8 cellular contexts compared by ENCODE assay signal in the genomic region with DNA sequence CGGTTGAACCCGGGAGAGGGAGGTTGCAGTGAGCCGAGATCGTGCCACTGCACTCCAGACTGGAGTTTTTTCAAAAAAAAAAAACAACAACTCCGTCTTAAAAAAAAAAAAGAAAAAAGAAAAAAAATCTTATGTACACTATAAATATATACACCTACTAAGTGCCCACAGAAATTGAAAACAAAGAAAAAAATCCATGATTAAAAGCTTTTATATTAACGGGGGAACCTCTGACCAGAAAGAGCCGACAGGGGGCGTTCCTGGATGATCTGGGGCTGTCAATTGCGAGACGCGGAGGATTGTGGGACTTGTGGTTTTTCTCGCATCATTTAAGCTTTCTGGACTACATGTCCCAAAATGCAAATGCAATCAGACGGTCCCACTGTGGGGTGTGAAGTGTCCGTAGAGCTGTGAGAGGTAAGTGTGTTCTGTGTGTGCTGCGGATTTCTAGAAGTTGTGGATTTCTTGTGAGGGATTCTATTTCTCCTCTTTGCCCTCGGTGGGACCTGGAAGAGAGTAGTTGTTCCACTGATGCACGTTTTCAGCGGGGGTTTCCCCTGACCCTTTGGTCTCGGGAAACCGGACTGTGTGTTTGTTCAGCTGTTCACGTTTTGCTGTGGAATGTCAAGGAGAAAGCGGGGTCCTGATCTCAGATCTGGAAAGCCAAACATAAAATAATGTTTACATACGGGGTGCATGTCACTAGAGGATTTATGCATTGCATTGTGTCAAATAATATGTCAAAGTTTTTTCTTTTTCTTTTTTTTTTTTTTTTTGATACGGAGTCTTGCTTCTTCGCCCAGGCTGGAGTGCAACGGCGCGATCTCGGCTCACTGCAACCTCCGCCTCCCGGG. TPM values are rescaled to one million over a fixed set of nuclear protein-coding genes. Genes with fewer than 3 reads are reported as not detected.
DNase-seq lines count a peak whose midpoint lies in the region; TF ChIP-seq lines count a peak whose summit lies in the region.

A gene with protein sequence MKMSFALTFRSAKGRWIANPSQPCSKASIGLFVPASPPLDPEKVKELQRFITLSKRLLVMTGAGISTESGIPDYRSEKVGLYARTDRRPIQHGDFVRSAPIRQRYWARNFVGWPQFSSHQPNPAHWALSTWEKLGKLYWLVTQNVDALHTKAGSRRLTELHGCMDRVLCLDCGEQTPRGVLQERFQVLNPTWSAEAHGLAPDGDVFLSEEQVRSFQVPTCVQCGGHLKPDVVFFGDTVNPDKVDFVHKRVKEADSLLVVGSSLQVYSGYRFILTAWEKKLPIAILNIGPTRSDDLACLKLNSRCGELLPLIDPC (plus strand): TSS at position 360 of the 854 bp plus-strand sequence. CDS start 1,241 bp downstream, outside the sequence.

- WGBS in neuronal stem cell (ENCODE audit: extremely low coverage in 2 of 2, insufficient read length in 2 of 2, insufficient replicate concordance in 1 of 2), 2 donors: no CpG with 5 or more reads among the region's 31 CpGs

- peak; percentile 87 for TF ChIP-seq CTCF in Loucy (conservative IDR thresholded peaks at IDR 0.05; ENCODE audit: low read length)

- no peak within 1 kb of the TSS for H4K8ac ChIP-seq in neuronal stem cell (ENCODE audit: low read depth, low read length)

- no peaks in the 10 kb centered on the region for H3K9me2 ChIP-seq in Loucy (replicated peaks; ENCODE audit: low read depth, low read length)

- peak; percentile 91 for DNase-seq in H7
- DNase-seq in activated gamma-delta T cell treated with anti-CD3 and anti-CD28 coated beads, Interleukin-2, amount 50 U/mL, for 16 hours (ENCODE audit: low read depth): peak; percentile 87
- DNase-seq in foreskin melanocyte: peak; percentile 92
- DNase-seq in neuronal stem cell (ENCODE audit: low spot score): peak; percentile 90
- DNase-seq in substantia nigra (lab: John Stamatoyannopoulos, UW): peak; percentile 2 to 94 (median 83)

- no peaks in the 10 kb centered on the region for H4K20me1 ChIP-seq in Loucy (ENCODE audit: insufficient read depth, low read length, poor library complexity, severe bottlenecking)

- H3K79me2 ChIP-seq in Loucy (ENCODE audit: insufficient read depth, low read length): no peaks in the 10 kb centered on the region

- H3K27me3 ChIP-seq in H7 (ENCODE audit: control insufficient read depth, insufficient read depth, low read length) (no peaks in the 10 kb centered on the region), Loucy (ENCODE audit: insufficient read depth, low read length, poor library complexity, severe bottlenecking) (no peaks in the 10 kb centered on the region), neuronal stem cell (ENCODE audit: control insufficient read depth in 3 of 3, insufficient read depth in 3 of 3, low read depth in 1 of 3, low read length in 3 of 3) (no peaks in the 10 kb centered on the region)

- H3K36me3 ChIP-seq in ES-I3 (ENCODE audit: insufficient read depth, low read length) (no peaks in the 10 kb centered on the region), H7 (replicated peaks; ENCODE audit: control insufficient read depth, insufficient read depth, low read length) (no peaks in the 10 kb centered on the region; the same call in 1 of the 2 replicates), Loucy (ENCODE audit: insufficient read depth, low read length) (no peaks in the 10 kb centered on the region), neuronal stem cell (replicated peaks in 1 of 2; ENCODE audit: control insufficient read depth in 2 of 2, insufficient read depth in 2 of 2, low read length in 2 of 2) (no peaks in the 10 kb centered on the region)

- H3K4me1 ChIP-seq in ES-I3 (ENCODE audit: insufficient read depth, low read length) (no peaks in the 10 kb centered on the region), Loucy (ENCODE audit: insufficient read depth, low read length, poor library complexity, severe bottlenecking) (no peaks in the 10 kb centered on the region), neuronal stem cell (ENCODE audit: control insufficient read depth in 2 of 2, insufficient read depth in 1 of 2, low read depth in 1 of 2, low read length in 2 of 2) (peaks cover 0 to 2% of the 10 kb centered on the region in 2 donors)

- no peak within 1 kb of the TSS for H3K23ac ChIP-seq in neuronal stem cell (ENCODE audit: low read depth, low read length, poor library complexity)

- H4K91ac ChIP-seq in neuronal stem cell (ENCODE audit: low read depth, low read length, poor library complexity): no peak within 1 kb of the TSS

- H2BK120ac ChIP-seq in neuronal stem cell (ENCODE audit: low read depth, low read length): no peak within 1 kb of the TSS

- peak within 1 kb of the TSS; percentile 75 for H3K9ac ChIP-seq in ES-I3 (ENCODE audit: low read depth, low read length)
- H3K9ac ChIP-seq in Loucy (ENCODE audit: low read depth, low read length, poor library complexity, severe bottlenecking): peak within 1 kb of the TSS; percentile 71
- no peak within 1 kb of the TSS for H3K9ac ChIP-seq in neuronal stem cell (ENCODE audit: low read depth, low read length, poor library complexity)

- no peak within 1 kb of the TSS for H2AK5ac ChIP-seq in neuronal stem cell (ENCODE audit: low read depth, low read length)

- no peak within 1 kb of the TSS for H2BK15ac ChIP-seq in neuronal stem cell (ENCODE audit: low read length)

- H3K79me1 ChIP-seq in neuronal stem cell (ENCODE audit: low read depth, low read length): no peaks in the 10 kb centered on the region

- H3K9me3 ChIP-seq in ES-I3 (ENCODE audit: control insufficient read depth, insufficient read depth, low read length): no peaks in the 10 kb centered on the region
- H3K9me3 ChIP-seq in Loucy (ENCODE audit: insufficient read depth, low read depth, low read length): no peaks in the 10 kb centered on the region
- H3K9me3 ChIP-seq in neuronal stem cell (replicated peaks in 1 of 2; ENCODE audit: control insufficient read depth in 2 of 2, insufficient read depth in 1 of 2, low read depth in 1 of 2, low read length in 2 of 2): no peaks in the 10 kb centered on the region

- H2BK12ac ChIP-seq in neuronal stem cell (ENCODE audit: low read length): no peak within 1 kb of the TSS

- H3K4ac ChIP-seq in neuronal stem cell (ENCODE audit: low read length): no peak within 1 kb of the TSS

- TF ChIP-seq POLR2A in Raji (IDR thresholded peaks at IDR 0.05; ENCODE audit: insufficient read depth, low read depth, low read length): peak; percentile 61

- no peaks in the 10 kb centered on the region for H3F3A ChIP-seq in Loucy (ENCODE audit: low read depth)

- no peak within 1 kb of the TSS for H2BK5ac ChIP-seq in neuronal stem cell (ENCODE audit: low read length)

- peak within 1 kb of the TSS; percentile 46 for H3K4me3 ChIP-seq in H7 (ENCODE audit: insufficient read depth, low read depth, low read length)
- H3K4me3 ChIP-seq in Loucy (ENCODE audit: low read length, poor library complexity, severe bottlenecking): peak within 1 kb of the TSS; percentile 84
- peak within 1 kb of the TSS; percentile 54 to 85 for H3K4me3 ChIP-seq in neuronal stem cell (ENCODE audit: low read length in 2 of 2)

- H3K18ac ChIP-seq in neuronal stem cell (ENCODE audit: low read length): no peak within 1 kb of the TSS

- no peak within 1 kb of the TSS for H3K14ac ChIP-seq in neuronal stem cell (ENCODE audit: low read length)

- H3K4me2 ChIP-seq in Loucy (ENCODE audit: low read depth, low read length, poor library complexity, severe bottlenecking): peak within 1 kb of the TSS; percentile 76
- H3K4me2 ChIP-seq in neuronal stem cell (ENCODE audit: insufficient read depth, low read length, poor library complexity, severe bottlenecking): peak within 1 kb of the TSS; percentile 50

- H2AFZ ChIP-seq in Loucy (ENCODE audit: low read length): peak within 1 kb of the TSS; percentile 99
- H2AFZ ChIP-seq in neuronal stem cell (ENCODE audit: low read length): peak within 1 kb of the TSS; percentile 90

- H3K27ac ChIP-seq in neuronal stem cell (replicated peaks; ENCODE audit: low read length) (no peak within 1 kb of the TSS), substantia nigra (ENCODE audit: low read depth, low read length, poor library complexity, severe bottlenecking) (peak within 1 kb of the TSS; percentile 79)

RNA-seq across cellular contexts. Expression of the gene that starts here (rescaled TPM):
- total RNA-seq in H7 (2014; rRNA removed; shearing (Covaris generic)): 3.1 and 4.1 TPM in 2 replicates
- polyA plus RNA-seq in neuronal stem cell (2013, experiment 1 of 2): 4.2 TPM
- polyA plus RNA-seq in neuronal stem cell (2013, experiment 2 of 2): 4.0 TPM
